ENCODE assay signal across 1 cellular context in genomic region chr19:19191920-19192882, GRCh38.
A peak's percentile ranks its signal among the peaks of the same experiment; 100 is the strongest.
TF ChIP-seq lines count a peak whose summit lies in the region.

Gene BORCS8, minus strand, starts transcription at chr19:19192152. Its CDS starts 35 bp downstream, at chr19:19192117.
Gene RFXANK, plus strand, starts transcription at chr19:19192258. Its CDS starts 1,689 bp downstream, at chr19:19193947.

TF ChIP-seq in WTC11, 78 proteins besides CTCF, POLR2A, EP300 and RAD21 (continued from another document):
- TF ChIP-seq ZNF532 (CRISPR knock-in tag; IDR thresholded peaks at IDR 0.05; ENCODE audit: borderline replicate concordance) (no peak), MLX (CRISPR knock-in tag; IDR thresholded peaks at IDR 0.05) (no peak), GRHL2 (CRISPR knock-in tag; IDR thresholded peaks at IDR 0.05; ENCODE audit: insufficient replicate concordance, severe bottlenecking) (no peak), ZNF425 (CRISPR knock-in tag; conservative IDR thresholded peaks at IDR 0.05) (no peak), MXD4 (CRISPR knock-in tag; IDR thresholded peaks at IDR 0.05; ENCODE audit: borderline replicate concordance) (no peak), SMAD4 (CRISPR knock-in tag; IDR thresholded peaks at IDR 0.05) (peak; percentile 68; the same call in 1 of the 2 replicates), NFYB (CRISPR knock-in tag; conservative IDR thresholded peaks at IDR 0.05; ENCODE audit: low read depth) (no peak), RORB (CRISPR knock-in tag; IDR thresholded peaks at IDR 0.05) (no peak), ATF2 (CRISPR knock-in tag; IDR thresholded peaks at IDR 0.05; ENCODE audit: borderline replicate concordance, low read depth) (no peak), JUN (CRISPR knock-in tag; IDR thresholded peaks at IDR 0.05) (peak; percentile 67; the same call in 1 of the 2 replicates), ZNF263 (CRISPR knock-in tag; IDR thresholded peaks at IDR 0.05; ENCODE audit: low read depth) (no peak), PRRX2 (CRISPR knock-in tag; IDR thresholded peaks at IDR 0.05) (0 out of 2 replicates have a peak, but pooled peaks have one; percentile 16), ETV6 (CRISPR knock-in tag; IDR thresholded peaks at IDR 0.05) (peak; percentile 94), ESRRA (CRISPR knock-in tag; IDR thresholded peaks at IDR 0.05; ENCODE audit: borderline replicate concordance) (no peak), ERG (CRISPR knock-in tag; IDR thresholded peaks at IDR 0.05) (no peak), ATF6 (CRISPR knock-in tag; IDR thresholded peaks at IDR 0.05) (no peak), E2F4 (CRISPR knock-in tag; IDR thresholded peaks at IDR 0.05; ENCODE audit: borderline replicate concordance, low read depth) (no peak), ZBTB21 (CRISPR knock-in tag; IDR thresholded peaks at IDR 0.05; ENCODE audit: borderline replicate concordance) (0 out of 2 replicates have a peak, but pooled peaks have one; percentile 57), ZSCAN18 (CRISPR knock-in tag; IDR thresholded peaks at IDR 0.05) (no peak), ZBTB43 (CRISPR knock-in tag; IDR thresholded peaks at IDR 0.05) (peak; percentile 77; the same call in 1 of the 2 replicates), ZNF671 (CRISPR knock-in tag; IDR thresholded peaks at IDR 0.05) (no peak), TEAD1 (CRISPR knock-in tag; IDR thresholded peaks at IDR 0.05) (peak; percentile 82), FOXK1 (CRISPR knock-in tag; IDR thresholded peaks at IDR 0.05) (peak; percentile 81; the same call in 1 of the 2 replicates), CDX4 (CRISPR knock-in tag; IDR thresholded peaks at IDR 0.05; ENCODE audit: borderline replicate concordance) (no peak), ARID4B (CRISPR knock-in tag; IDR thresholded peaks at IDR 0.05; ENCODE audit: borderline replicate concordance) (peak; percentile 94)
